In genomic region chr1:201119206-201119814, GRCh38 we compare ENCODE assay signal across 8 cellular contexts. TPM values are rescaled to one million over a fixed set of nuclear protein-coding genes. Genes with fewer than 3 reads are reported as not detected.
DNase-seq lines count a peak whose midpoint lies in the region; ATAC-seq, FAIRE-seq and TF ChIP-seq lines count a peak whose summit lies in the region.

No MANE protein-coding gene starts in this region.

- peak overlapping the region; percentile 65; the same call in 1 of the 2 replicates for H2AFZ ChIP-seq in OCI-LY7 (ENCODE audit: low read length)

- no peaks in the 10 kb centered on the region for H3K79me2 ChIP-seq in OCI-LY7 (ENCODE audit: insufficient read depth, low read depth, low read length)

- POLR2A ChIA-PET in A549 (lab: Yijun Ruan, JAX) (no interaction called here), OCI-LY7 (lab: Charles Lee) (interaction anchor here (0.5 to 0.9 kb wide), 4 partner anchors 19 to 148 kb away, joined by 3 to 4 read pairs (median 3); no protein-coding TSS in a partner anchor)

- H3K4me1 ChIP-seq in A549 (peaks cover 9% of the 10 kb centered on the region; the same call in 2 of the 3 replicates), OCI-LY7 (ENCODE audit: insufficient read depth, low read length, poor library complexity, severe bottlenecking) (peaks cover 11% of the 10 kb centered on the region), right atrium auricular region (peaks cover 0 to 7% of the 10 kb centered on the region in 2 donors)

- TF ChIP-seq CTCF in A549 (IDR thresholded peaks at IDR 0.05) (peak; percentile 65), OCI-LY7 (conservative IDR thresholded peaks at IDR 0.05; ENCODE audit: low read length) (peak; percentile 92), right atrium auricular region (IDR thresholded peaks at IDR 0.05) (peak; percentile 36 to 55)

- CTCF ChIA-PET in A549 (lab: Yijun Ruan, JAX) (interaction anchor here (0.5 to 4.3 kb wide), 41 partner anchors 9 to 1031 kb away, joined by 3 to 27 read pairs (median 3); partner anchors contain the start of gene TMEM9), OCI-LY7 (lab: Charles Lee; ENCODE audit: unreplicated experiment) (interaction anchor here (0.5 to 1.3 kb wide), 8 partner anchors 9 to 228 kb away, joined by 3 to 11 read pairs (median 3); no protein-coding TSS in a partner anchor)

- H3K9me3 ChIP-seq in A549: no peaks in the 10 kb centered on the region
- no peaks in the 10 kb centered on the region for H3K9me3 ChIP-seq in OCI-LY7 (ENCODE audit: low read length)
- H3K9me3 ChIP-seq in right atrium auricular region: no peaks in the 10 kb centered on the region

- no peaks in the 10 kb centered on the region for H4K20me1 ChIP-seq in OCI-LY7 (ENCODE audit: insufficient read depth, low read length)

- TF ChIP-seq EP300 in A549 (IDR thresholded peaks at IDR 0.05): no peak

- peak in 1 of 2 experiments; percentile 63; a peak in 3 of 6 replicates for ATAC-seq in A549
- ATAC-seq in HG03521 (IDR thresholded peaks at IDR 0.05; ENCODE audit: unreplicated experiment): no peak
- ATAC-seq in HG03565 (IDR thresholded peaks at IDR 0.05; ENCODE audit: unreplicated experiment): no peak

- TF ChIP-seq POLR2A in A549 (IDR thresholded peaks at IDR 0.05; ENCODE audit: low read length): no peak

- no peaks in the 10 kb centered on the region for H3K36me3 ChIP-seq in OCI-LY7 (ENCODE audit: insufficient read depth, low read length)
- no peaks in the 10 kb centered on the region for H3K36me3 ChIP-seq in right atrium auricular region

- H3K9me2 ChIP-seq in OCI-LY7 (ENCODE audit: insufficient read depth, low read length): no peaks in the 10 kb centered on the region

- 21% methylated on average over 10 of the region's 10 CpGs for WGBS in A549 (ENCODE audit: missing lambda C conversion rate)

- DNase-seq in A549 (ENCODE audit: low read depth in 1 of 2, low spot score in 1 of 2): peak; percentile 62 to 71
- DNase-seq in GM18507 (ENCODE audit: extremely low spot score, insufficient read length, low read depth): peak; percentile 12
- peak; percentile 67 for DNase-seq in OCI-LY7 (ENCODE audit: low spot score)
- DNase-seq in activated effector memory CD4-positive, alpha-beta T cell treated with Interleukin-2 at 50 U/mL for 16 hours: peak; percentile 35
- DNase-seq in right atrium auricular region (ENCODE audit: low spot score): no peak
- peak; percentile 59 for DNase-seq in stimulated activated CD4-positive, alpha-beta T cell treated with anti-CD3 and anti-CD28 coated beads, Interleukin-1b, Interleukin-23, amount 100 ng/mL, for 48 hours

- intact Hi-C loops in OCI-LY7 (cut with micrococcal nuclease; ENCODE audit: unreplicated experiment): loop anchor here (2.0 to 10.0 kb wide), 3 partner anchors 72 to 495 kb away; partner anchors contain the start of gene KIF14

- BruUV-seq in OCI-LY7 (replicated peaks; lab: Mats Ljungman, UMichigan): no TSS peak

- no peak overlapping the region for H3K27ac ChIP-seq in A549
- H3K27ac ChIP-seq in OCI-LY7 (ENCODE audit: low read depth, low read length, poor library complexity, severe bottlenecking): no peak overlapping the region
- no peak overlapping the region for H3K27ac ChIP-seq in right atrium auricular region

- H3K27me3 ChIP-seq in right atrium auricular region: no peaks in the 10 kb centered on the region

- FAIRE-seq in A549 (lab: Jason Lieb, UNC): no peak
- peak; percentile 76 for FAIRE-seq in GM18507 (lab: Jason Lieb, UNC)

- H3K4me2 ChIP-seq in A549 (peak overlapping the region; percentile 31; the same call in 1 of the 3 replicates), OCI-LY7 (ENCODE audit: low read length) (peak overlapping the region; percentile 6; the same call in 1 of the 2 replicates)

- TF ChIP-seq RAD21 in A549 (conservative IDR thresholded peaks at IDR 0.05 in 1 of 2, IDR thresholded peaks at IDR 0.05 in 1 of 2): peak; percentile 45 to 57

- H3K4me3 ChIP-seq in A549: no peak overlapping the region
- no peak overlapping the region for H3K4me3 ChIP-seq in OCI-LY7 (ENCODE audit: low read depth, low read length, poor library complexity, severe bottlenecking)
- H3K4me3 ChIP-seq in right atrium auricular region: no peak overlapping the region

TF ChIP-seq in A549, 52 proteins besides CTCF, POLR2A, EP300 and RAD21:
- TF ChIP-seq SMC3 (IDR thresholded peaks at IDR 0.05): peak; percentile 42
- TF ChIP-seq KDM5A (IDR thresholded peaks at IDR 0.05): no peak
- TF ChIP-seq TFCP2L1 (CRISPR knock-in tag; IDR thresholded peaks at IDR 0.05): no peak

RNA-seq across cellular contexts. Expression of gene CACNA1S, which starts 7.1 kb away (rescaled TPM):
- polyA plus RNA-seq in A549 (2011; rRNA removed): 0.01 and 0.03 TPM in 2 replicates
- polyA plus RNA-seq in A549 (2012; cell fraction: cytosol; rRNA removed): under 0.01 and 0.01 TPM in 2 replicates
- 0.01 TPM in 1 of 2 replicates, not detected in the other for polyA plus RNA-seq in A549 (2012; cell fraction: nucleus; rRNA removed)
- not detected in 3 replicates for polyA plus RNA-seq in A549 (2017; fragmentation: RNase III; extraction: RNeasy Plus Mini Kit Qiagen cat#74134 plus additional on column Dnase treatment)
- 0.05 and 0.08 TPM in 2 replicates for polyA minus RNA-seq in A549 (2011; rRNA and poly(A)+ RNA removed)
- not detected in 2 replicates for total RNA-seq in OCI-LY7 (2014; rRNA removed; shearing (Covaris generic))
- total RNA-seq in OCI-LY7 (2022): not detected in 2 replicates
- total RNA-seq in right atrium auricular region: not detected

RNA-seq across cellular contexts. Expression of gene ASCL5, which starts 7.7 kb away (rescaled TPM):
- polyA plus RNA-seq in A549 (2011; rRNA removed) (0.07 TPM in 1 of 2 replicates, not detected in the other), A549 (2017; fragmentation: RNase III; extraction: RNeasy Plus Mini Kit Qiagen cat#74134 plus additional on column Dnase treatment) (0.07 to 0.17 TPM (median 0.09 TPM) in 3 replicates)
- 0.05 and 0.13 TPM in 2 replicates for polyA plus RNA-seq in A549 (2012; cell fraction: cytosol; rRNA removed)
- polyA plus RNA-seq in A549 (2012; cell fraction: nucleus; rRNA removed): 0.15 and 0.20 TPM in 2 replicates
- polyA minus RNA-seq in A549 (2011; rRNA and poly(A)+ RNA removed): not detected in 2 replicates
- total RNA-seq in OCI-LY7 (2014; rRNA removed; shearing (Covaris generic)): not detected in 2 replicates
- total RNA-seq in OCI-LY7 (2022) (not detected in 2 replicates), right atrium auricular region (not detected)

RNA-seq across cellular contexts. Expression of gene TMEM9, which starts 35.0 kb away (rescaled TPM):
- polyA plus RNA-seq in A549 (2011; rRNA removed) (97.0 and 119 TPM in 2 replicates), A549 (2017; fragmentation: RNase III; extraction: RNeasy Plus Mini Kit Qiagen cat#74134 plus additional on column Dnase treatment) (75.7 to 86.8 TPM (median 83.3 TPM) in 3 replicates)
- 110 and 139 TPM in 2 replicates for polyA plus RNA-seq in A549 (2012; cell fraction: cytosol; rRNA removed)
- 114 and 137 TPM in 2 replicates for polyA plus RNA-seq in A549 (2012; cell fraction: nucleus; rRNA removed)
- polyA minus RNA-seq in A549 (2011; rRNA and poly(A)+ RNA removed): 68.8 and 75.9 TPM in 2 replicates
- total RNA-seq in OCI-LY7 (2014; rRNA removed; shearing (Covaris generic)): 35.3 and 35.9 TPM in 2 replicates
- total RNA-seq in OCI-LY7 (2022) (24.8 and 28.5 TPM in 2 replicates), right atrium auricular region (10 to 100 TPM; 41.8 to 63.4 TPM)
